ENCODE assay signal across 22 cellular contexts in genomic region chr7:42126475-42127231, GRCh38.
"Had no signal": no experiment of that assay in that cellular context is flagged by ENCODE, and none has a peak within 500 bp of the region (broad histone marks: within the 10 kb centered on the region; RNA-seq: fewer than 3 reads in every experiment).

No MANE protein-coding gene starts in this region.

- H3K4me3 Mint-ChIP-seq: activated B cell treated with CpG ODN at 0.5 μM for 24 hours; activated CD4-positive, alpha-beta memory T cell treated with anti-CD3 and anti-CD28 coated beads for 36 hours; activated CD8-positive, alpha-beta memory T cell treated with anti-CD3 and anti-CD28 coated beads, Interleukin-2, amount 10 ng/mL, durations not matched to agents 7 days and 5 days; activated naive CD4-positive, alpha-beta T cell treated with anti-CD3 and anti-CD28 coated beads for 36 hours; activated T-helper 17 cell treated with anti-CD3 and anti-CD28 coated beads, Interleukin-2, amount 50 U/mL, for 72 hours; naive B cell; stimulated activated naive B cell treated with anti-CD40 and anti-IgM and Interleukin-4, amounts not matched to agents 10 μg/mL and 1 μg/mL and 100 μg/mL, for 72 hours; T-cell had no signal

- H3K36me3 Mint-ChIP-seq: activated CD4-positive, alpha-beta memory T cell treated with anti-CD3 and anti-CD28 coated beads for 36 hours; activated CD8-positive, alpha-beta memory T cell treated with anti-CD3 and anti-CD28 coated beads, Interleukin-2, amount 10 ng/mL, durations not matched to agents 7 days and 5 days; stimulated activated naive B cell treated with anti-CD40 and anti-IgM and Interleukin-4, amounts not matched to agents 10 μg/mL and 1 μg/mL and 100 μg/mL, for 72 hours; T-cell had no signal

- H3K36me3 ChIP-seq: breast epithelium, tibial artery, vagina had no signal

- H3K27ac Mint-ChIP-seq: activated B cell treated with CpG ODN at 0.5 μM for 24 hours; activated CD4-positive, alpha-beta memory T cell treated with anti-CD3 and anti-CD28 coated beads for 36 hours; activated CD8-positive, alpha-beta memory T cell treated with anti-CD3 and anti-CD28 coated beads, Interleukin-2, amount 10 ng/mL, durations not matched to agents 7 days and 5 days; activated naive CD4-positive, alpha-beta T cell treated with anti-CD3 and anti-CD28 coated beads for 36 hours; activated T-helper 17 cell treated with anti-CD3 and anti-CD28 coated beads, Interleukin-2, amount 50 U/mL, for 72 hours; naive B cell; stimulated activated naive B cell treated with anti-CD40 and anti-IgM and Interleukin-4, amounts not matched to agents 10 μg/mL and 1 μg/mL and 100 μg/mL, for 72 hours; T-cell had no signal

- DNase-seq: activated B cell treated with CpG ODN at 0.5 μM for 24 hours; activated CD4-positive, alpha-beta memory T cell treated with anti-CD3 and anti-CD28 coated beads for 36 hours; activated CD4-positive, alpha-beta T cell treated with anti-CD3 and anti-CD28 coated beads for 4 hours; activated CD8-positive, alpha-beta memory T cell treated with anti-CD3 and anti-CD28 coated beads, Interleukin-2, amount 10 ng/mL, durations not matched to agents 7 days and 5 days; activated naive CD4-positive, alpha-beta T cell treated with anti-CD3 and anti-CD28 coated beads for 36 hours; aorta; cerebellar nuclear complex; cortex of kidney; effector CD8-positive, alpha-beta T cell; foreskin fibroblast; hippocampal formation; mucosa of descending colon; naive B cell; nucleus accumbens; retina; stimulated activated naive B cell treated with anti-CD40 and anti-IgM and Interleukin-4, amounts not matched to agents 10 μg/mL and 1 μg/mL and 100 μg/mL, for 72 hours; T-cell; tibial artery had no signal

- H3K4me1 Mint-ChIP-seq: activated B cell treated with CpG ODN at 0.5 μM for 24 hours; activated T-helper 17 cell treated with anti-CD3 and anti-CD28 coated beads, Interleukin-2, amount 50 U/mL, for 72 hours; naive B cell; stimulated activated naive B cell treated with anti-CD40 and anti-IgM and Interleukin-4, amounts not matched to agents 10 μg/mL and 1 μg/mL and 100 μg/mL, for 72 hours; T-cell had no signal

- H3K27me3 Mint-ChIP-seq: activated CD4-positive, alpha-beta memory T cell treated with anti-CD3 and anti-CD28 coated beads for 36 hours; activated T-helper 17 cell treated with anti-CD3 and anti-CD28 coated beads, Interleukin-2, amount 50 U/mL, for 72 hours; stimulated activated naive B cell treated with anti-CD40 and anti-IgM and Interleukin-4, amounts not matched to agents 10 μg/mL and 1 μg/mL and 100 μg/mL, for 72 hours had no signal

- H3K4me1 ChIP-seq: breast epithelium had no signal

- H3K27ac ChIP-seq: breast epithelium, tibial artery, vagina had no signal

- H3K9me3 ChIP-seq: mucosa of descending colon, vagina had no signal

- H3K27me3 ChIP-seq: breast epithelium, tibial artery, vagina had no signal

- H3K4me3 ChIP-seq: breast epithelium, mucosa of descending colon, tibial artery, vagina had no signal

- H3K9me3 Mint-ChIP-seq: activated CD4-positive, alpha-beta memory T cell treated with anti-CD3 and anti-CD28 coated beads for 36 hours; activated naive CD4-positive, alpha-beta T cell treated with anti-CD3 and anti-CD28 coated beads for 36 hours had no signal

- ATAC-seq: activated CD8-positive, alpha-beta memory T cell treated with anti-CD3 and anti-CD28 coated beads, Interleukin-2, amount 10 ng/mL, durations not matched to agents 7 days and 5 days; activated T-helper 17 cell treated with anti-CD3 and anti-CD28 coated beads, Interleukin-2, amount 50 U/mL, for 72 hours; mucosa of descending colon; SK-N-SH treated with all-trans-retinoic acid at 6 μM for 48 hours; stimulated activated naive B cell treated with anti-CD40 and anti-IgM and Interleukin-4, amounts not matched to agents 10 μg/mL and 1 μg/mL and 100 μg/mL, for 72 hours; T-cell had no signal
